16 cellular contexts compared by ENCODE assay signal in the genomic region with DNA sequence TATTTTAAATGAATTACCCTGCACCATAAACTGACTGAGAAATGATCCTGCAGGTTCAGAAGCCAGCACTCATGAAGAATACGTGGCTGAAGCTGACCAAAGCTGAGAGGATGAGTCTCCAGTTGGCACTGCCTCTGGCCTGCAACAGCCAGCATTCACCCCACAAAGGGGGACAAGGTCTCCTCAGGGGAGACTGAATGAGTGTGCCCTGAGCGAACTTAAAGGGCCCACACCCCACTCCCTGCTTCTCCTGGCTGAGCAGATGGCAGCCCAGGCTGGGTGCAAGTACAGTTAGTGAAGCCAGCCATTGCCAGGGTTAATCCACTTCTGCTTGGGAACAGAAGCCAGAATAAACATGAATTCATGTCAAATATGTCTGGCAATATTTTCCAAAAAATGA.
DNase-seq lines count a peak whose midpoint lies in the region; ATAC-seq lines count a peak whose summit lies in the region.
"Had no signal": no experiment of that assay in that cellular context is flagged by ENCODE, and none has a peak within 500 bp of the region (broad histone marks: within the 10 kb centered on the region; RNA-seq: fewer than 3 reads in every experiment).

No MANE protein-coding gene starts in this region.

- peaks cover 10% of the 10 kb centered on the region for H3K27me3 Mint-ChIP-seq in stimulated activated memory B cell treated with anti-CD40 and anti-IgM and Interleukin-4, amounts not matched to agents 10 μg/mL and 1 μg/mL and 100 μg/mL, for 72 hours

- in situ Hi-C loops in G401 (cut with HindIII; ENCODE audit: low sequenced_read_pairs), result no loop called here

- H3K36me3 Mint-ChIP-seq in stimulated activated memory B cell treated with anti-CD40 and anti-IgM and Interleukin-4, amounts not matched to agents 10 μg/mL and 1 μg/mL and 100 μg/mL, for 72 hours, result no peaks in the 10 kb centered on the region

- no peaks in the 10 kb centered on the region for H3K9me3 ChIP-seq in MG63

- ATAC-seq in HG03196 (IDR thresholded peaks at IDR 0.05; ENCODE audit: unreplicated experiment), result no peak
- ATAC-seq in stimulated activated memory B cell treated with anti-CD40 and anti-IgM and Interleukin-4, amounts not matched to agents 10 μg/mL and 1 μg/mL and 100 μg/mL, for 72 hours, result no peak
- ATAC-seq: GM12878, GM23338, HCT116, HepG2 had no signal

- H3K4me1 Mint-ChIP-seq in stimulated activated memory B cell treated with anti-CD40 and anti-IgM and Interleukin-4, amounts not matched to agents 10 μg/mL and 1 μg/mL and 100 μg/mL, for 72 hours, result no peaks in the 10 kb centered on the region
- H3K4me1 Mint-ChIP-seq: GM23338 had no signal

- no peak overlapping the region for H3K27ac Mint-ChIP-seq in stimulated activated memory B cell treated with anti-CD40 and anti-IgM and Interleukin-4, amounts not matched to agents 10 μg/mL and 1 μg/mL and 100 μg/mL, for 72 hours
- H3K27ac Mint-ChIP-seq: GM23338 had no signal

- H3K9me3 Mint-ChIP-seq in stimulated activated memory B cell treated with anti-CD40 and anti-IgM and Interleukin-4, amounts not matched to agents 10 μg/mL and 1 μg/mL and 100 μg/mL, for 72 hours, result no peaks in the 10 kb centered on the region
- H3K9me3 Mint-ChIP-seq: GM23338 had no signal

- H3K4me3 Mint-ChIP-seq in stimulated activated memory B cell treated with anti-CD40 and anti-IgM and Interleukin-4, amounts not matched to agents 10 μg/mL and 1 μg/mL and 100 μg/mL, for 72 hours, result no peak overlapping the region
- H3K4me3 Mint-ChIP-seq: GM23338 had no signal

- H3K4me3 ChIP-seq in MG63, result no peak overlapping the region
- H3K4me3 ChIP-seq: GM12878, GM23338 had no signal

- DNase-seq in G401 (ENCODE audit: low spot score) (peak; percentile 85), MG63 (peak; percentile 98), cerebellar cortex (ENCODE audit: low spot score) (peak; percentile 81), pons (ENCODE audit: low spot score) (peak; percentile 33), DMS79 treated with DMSO at 0.1 percent for 48 hours (lab: John Stamatoyannopoulos, UW) (no peak)
- DNase-seq: ACHN, AML-193, DND-41, GDM1, NCI-H1092 had no signal

- peaks cover 4% of the 10 kb centered on the region; the same call in 1 of the 2 replicates for H3K36me3 ChIP-seq in MG63

- no peaks in the 10 kb centered on the region for H3K27me3 ChIP-seq in MG63
